In genomic region chr20:42444799-42445198, GRCh38 we compare ENCODE assay signal across 14 cellular contexts.
DNase-seq lines count a peak whose midpoint lies in the region; ATAC-seq lines count a peak whose summit lies in the region.
"Had no signal": no experiment of that assay in that cellular context is flagged by ENCODE, and none has a peak within 500 bp of the region (broad histone marks: within the 10 kb centered on the region; RNA-seq: fewer than 3 reads in every experiment).

No MANE protein-coding gene starts in this region.

- H3K27ac ChIP-seq in right cardiac atrium (ENCODE audit: low read length) (no peak overlapping the region), aorta (ENCODE audit: low read depth in 1 of 2, low read length in 2 of 2) (no peak overlapping the region)
- H3K27ac ChIP-seq: BLaER1 treated with 17β-estradiol and CSF1 and Interleukin-3, amounts not matched to agents 10 nM and 100 nM had no signal

- intact Hi-C loops in Right ventricle myocardium superior (cut with DNase I), result no loop called here
- intact Hi-C loops in left cardiac atrium (cut with DNase I), result no loop called here
- intact Hi-C loops in right cardiac atrium (cut with DNase I), result no loop called here
- intact Hi-C loops in aorta (cut with DNase I), result no loop called here

- H3K27me3 ChIP-seq in right cardiac atrium (ENCODE audit: control insufficient read depth, insufficient read depth), result no peaks in the 10 kb centered on the region
- H3K27me3 ChIP-seq in aorta (ENCODE audit: control insufficient read depth in 1 of 2, insufficient read depth in 2 of 2, low read length in 1 of 2), result no peaks in the 10 kb centered on the region
- H3K27me3 ChIP-seq: BLaER1 treated with 17β-estradiol and CSF1 and Interleukin-3, amounts not matched to agents 10 nM and 100 nM had no signal

- H3K9me3 ChIP-seq in right cardiac atrium (ENCODE audit: control insufficient read depth, low read length) (no peaks in the 10 kb centered on the region), aorta (ENCODE audit: control insufficient read depth, low read length) (no peaks in the 10 kb centered on the region)
- H3K9me3 ChIP-seq: BLaER1 treated with 17β-estradiol and CSF1 and Interleukin-3, amounts not matched to agents 10 nM and 100 nM had no signal

- DNase-seq in Right ventricle myocardium superior (no peak), left cardiac atrium (no peak), right cardiac atrium (no peak), aorta (no peak), NOMO-1 treated with dmso at 0.1 percent for 144 hours (lab: John Stamatoyannopoulos, UW; ENCODE audit: unreplicated experiment) (no peak), COLO829 (ENCODE audit: low spot score) (no peak)
- DNase-seq: CD8-positive, alpha-beta memory T cell; DMS153; DMS79; GF-D8; H9 had no signal

- H3K36me3 ChIP-seq in aorta (ENCODE audit: control insufficient read depth in 1 of 2, insufficient read depth in 2 of 2, low read length in 1 of 2), result no peaks in the 10 kb centered on the region
- H3K36me3 ChIP-seq: BLaER1 treated with 17β-estradiol and CSF1 and Interleukin-3, amounts not matched to agents 10 nM and 100 nM had no signal

- H3K4me3 ChIP-seq in right cardiac atrium (ENCODE audit: low read length), result no peak overlapping the region
- H3K4me3 ChIP-seq in aorta (ENCODE audit: low read length in 2 of 2), result no peak overlapping the region
- H3K4me3 ChIP-seq: BLaER1 treated with 17β-estradiol and CSF1 and Interleukin-3, amounts not matched to agents 10 nM and 100 nM had no signal

- H3K4me1 ChIP-seq in right cardiac atrium (ENCODE audit: control insufficient read depth, insufficient read depth, low read length), result no peaks in the 10 kb centered on the region
- no peaks in the 10 kb centered on the region for H3K4me1 ChIP-seq in aorta (ENCODE audit: control insufficient read depth in 1 of 2, insufficient read depth in 2 of 2, low read length in 2 of 2)

- 70% methylated on average over 3 of the region's 3 CpGs for WGBS in right cardiac atrium
- WGBS in aorta, 2 donors, result 91 to 94% methylated on average over 3 of the region's 3 CpGs

- ATAC-seq in Right ventricle myocardium superior (ENCODE audit: poor library complexity) (peak; percentile 81), left cardiac atrium (peak; percentile 27 to 80), right cardiac atrium (peak; percentile 77 to 88), aorta (ENCODE audit: low FRiP score) (peak; percentile 62), HG02798 (IDR thresholded peaks at IDR 0.05; ENCODE audit: poor library complexity, unreplicated experiment) (no peak)
- ATAC-seq: HepG2 had no signal
